7 cellular contexts compared by ENCODE assay signal in the genomic region with DNA sequence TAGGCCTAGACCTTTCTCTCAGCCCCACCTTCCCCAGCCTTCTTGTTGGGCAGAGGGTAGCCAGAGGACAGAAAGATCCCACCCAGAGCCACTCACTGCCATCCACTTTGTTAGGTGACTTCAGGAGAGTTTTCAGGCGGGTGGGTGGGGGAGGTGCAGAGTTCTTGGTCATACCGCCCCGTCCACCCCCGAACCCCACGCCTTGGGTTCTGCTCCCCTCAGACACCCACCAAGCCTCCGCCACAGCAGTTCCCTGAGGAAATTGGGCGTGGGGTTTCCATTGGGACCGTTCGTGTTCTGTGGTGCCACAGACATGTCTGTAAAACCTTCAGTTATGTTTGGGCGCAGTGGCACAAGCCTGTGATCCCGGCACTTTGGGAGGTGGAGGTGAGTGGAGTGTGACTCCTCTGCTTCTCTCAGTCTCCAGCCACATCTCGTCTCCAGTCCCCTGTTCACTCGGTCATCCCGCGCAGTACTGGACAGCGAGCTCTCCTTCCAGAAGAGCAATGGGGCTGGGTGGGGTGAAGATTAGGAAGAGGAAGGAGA. TPM values are rescaled to one million over a fixed set of nuclear protein-coding genes. Genes with fewer than 3 reads are reported as not detected.
DNase-seq lines count a peak whose midpoint lies in the region; ATAC-seq and TF ChIP-seq lines count a peak whose summit lies in the region.

No MANE protein-coding gene starts in this region.

- H3K27ac ChIP-seq in HL-60 (replicated peaks), result peak overlapping the region; percentile 92

- no peak for ATAC-seq in activated T-helper 17 cell treated with anti-CD3 and anti-CD28 coated beads, Interleukin-2, amount 50 U/mL, for 72 hours (replicated peaks)
- ATAC-seq in stimulated activated naive B cell treated with anti-CD40 and anti-IgM and Interleukin-4, amounts not matched to agents 10 μg/mL and 1 μg/mL and 100 μg/mL, for 72 hours (replicated peaks), result no peak
- no peak for ATAC-seq in GM19395 (IDR thresholded peaks at IDR 0.05; ENCODE audit: unreplicated experiment)

- no peaks in the 10 kb centered on the region for H3K9me3 Mint-ChIP-seq in activated T-helper 17 cell treated with anti-CD3 and anti-CD28 coated beads, Interleukin-2, amount 50 U/mL, for 72 hours
- H3K9me3 Mint-ChIP-seq in stimulated activated naive B cell treated with anti-CD40 and anti-IgM and Interleukin-4, amounts not matched to agents 10 μg/mL and 1 μg/mL and 100 μg/mL, for 72 hours, result peaks cover 0 to 4% of the 10 kb centered on the region in 2 donors

- H3K9me3 ChIP-seq in iPS-15b (ENCODE audit: control insufficient read depth, insufficient read depth, low read length), result peaks cover 7% of the 10 kb centered on the region

- H3K4me3 ChIP-seq in HL-60 (replicated peaks; ENCODE audit: insufficient read depth, low read length) (peak overlapping the region; percentile 72), iPS-15b (ENCODE audit: low read depth, low read length) (peak overlapping the region; percentile 89)

- peaks cover 16% of the 10 kb centered on the region for H3K4me1 ChIP-seq in iPS-15b (ENCODE audit: control insufficient read depth, insufficient read depth, low read length)

- TF ChIP-seq CTCF in HL-60 (IDR thresholded peaks at IDR 0.05; ENCODE audit: insufficient read depth, low read length), result no peak

- peaks cover 27% of the 10 kb centered on the region for H3K36me3 ChIP-seq in iPS-15b (ENCODE audit: control insufficient read depth, insufficient read depth, low read length)

- H3K4me1 Mint-ChIP-seq in activated T-helper 17 cell treated with anti-CD3 and anti-CD28 coated beads, Interleukin-2, amount 50 U/mL, for 72 hours, result peaks cover 10% of the 10 kb centered on the region
- H3K4me1 Mint-ChIP-seq in stimulated activated naive B cell treated with anti-CD40 and anti-IgM and Interleukin-4, amounts not matched to agents 10 μg/mL and 1 μg/mL and 100 μg/mL, for 72 hours, result peaks cover 21 to 30% of the 10 kb centered on the region in 2 donors

- peaks cover 53% of the 10 kb centered on the region for H3K36me3 Mint-ChIP-seq in activated T-helper 17 cell treated with anti-CD3 and anti-CD28 coated beads, Interleukin-2, amount 50 U/mL, for 72 hours (ENCODE audit: low read depth)
- peaks cover 31 to 50% of the 10 kb centered on the region in 2 donors for H3K36me3 Mint-ChIP-seq in stimulated activated naive B cell treated with anti-CD40 and anti-IgM and Interleukin-4, amounts not matched to agents 10 μg/mL and 1 μg/mL and 100 μg/mL, for 72 hours

- H3K4me3 Mint-ChIP-seq in activated T-helper 17 cell treated with anti-CD3 and anti-CD28 coated beads, Interleukin-2, amount 50 U/mL, for 72 hours, result peak overlapping the region; percentile 97
- H3K4me3 Mint-ChIP-seq in stimulated activated naive B cell treated with anti-CD40 and anti-IgM and Interleukin-4, amounts not matched to agents 10 μg/mL and 1 μg/mL and 100 μg/mL, for 72 hours, result peak overlapping the region; percentile 95 to 99

- H3K27ac Mint-ChIP-seq in activated T-helper 17 cell treated with anti-CD3 and anti-CD28 coated beads, Interleukin-2, amount 50 U/mL, for 72 hours, result peak overlapping the region; percentile 98
- H3K27ac Mint-ChIP-seq in stimulated activated naive B cell treated with anti-CD40 and anti-IgM and Interleukin-4, amounts not matched to agents 10 μg/mL and 1 μg/mL and 100 μg/mL, for 72 hours, result peak overlapping the region; percentile 100

- H3K27me3 Mint-ChIP-seq in activated T-helper 17 cell treated with anti-CD3 and anti-CD28 coated beads, Interleukin-2, amount 50 U/mL, for 72 hours, result no peaks in the 10 kb centered on the region
- no peaks in the 10 kb centered on the region for H3K27me3 Mint-ChIP-seq in stimulated activated naive B cell treated with anti-CD40 and anti-IgM and Interleukin-4, amounts not matched to agents 10 μg/mL and 1 μg/mL and 100 μg/mL, for 72 hours

- no peaks in the 10 kb centered on the region for H3K27me3 ChIP-seq in HL-60 (ENCODE audit: insufficient read depth, poor library complexity, severe bottlenecking)
- H3K27me3 ChIP-seq in iPS-15b (ENCODE audit: control insufficient read depth, insufficient read depth, low read length), result no peaks in the 10 kb centered on the region

- DNase-seq in HL-60 (ENCODE audit: low read depth in 1 of 2, low spot score in 1 of 2) (no peak), HPDE6-E6E7 (ENCODE audit: extremely low spot score) (no peak), NCI-H1436 (lab: John Stamatoyannopoulos, UW) (no peak)
- no peak for DNase-seq in stimulated activated naive B cell treated with anti-CD40 and anti-IgM and Interleukin-4, amounts not matched to agents 10 μg/mL and 1 μg/mL and 100 μg/mL, for 72 hours

- peak overlapping the region; percentile 88 for H3K9ac ChIP-seq in iPS-15b (ENCODE audit: low read depth, low read length)

RNA-seq across cellular contexts. Expression of gene MIF, which starts 1.5 kb away (rescaled TPM):
- total RNA-seq in activated T-helper 17 cell treated with anti-CD3 and anti-CD28 coated beads, Interleukin-2, amount 50 U/mL, for 72 hours, result 1,000 to 10,000 TPM; 1,250 to 1,556 TPM

RNA-seq across cellular contexts. Expression of gene SLC2A11, which starts 38.0 kb away (rescaled TPM):
- total RNA-seq in activated T-helper 17 cell treated with anti-CD3 and anti-CD28 coated beads, Interleukin-2, amount 50 U/mL, for 72 hours, result 1 to 10 TPM; 3.8 to 5.9 TPM

RNA-seq across cellular contexts. Expression of gene DERL3, which starts 56.9 kb away (rescaled TPM):
- 1 to 10 TPM; 5.0 to 9.3 TPM for total RNA-seq in activated T-helper 17 cell treated with anti-CD3 and anti-CD28 coated beads, Interleukin-2, amount 50 U/mL, for 72 hours
